In genomic region chr1:28518000-28518744, GRCh38 we compare ENCODE assay signal across 1 cellular context.
TF ChIP-seq lines count a peak whose summit lies in the region.

No MANE protein-coding gene starts in this region.

TF ChIP-seq in HepG2, 621 proteins besides CTCF, POLR2A, EP300 and RAD21 (continued from another document and continues in another):
- TF ChIP-seq GTF3A (CRISPR knock-in tag; conservative IDR thresholded peaks at IDR 0.05), result no peak
- no peak for TF ChIP-seq ZNF781 (CRISPR knock-in tag; IDR thresholded peaks at IDR 0.05; ENCODE audit: borderline replicate concordance, not compliant biosample characterization)
- TF ChIP-seq ZMYM2 (CRISPR knock-in tag; IDR thresholded peaks at IDR 0.05), result no peak
- no peak for TF ChIP-seq ZNF143 (CRISPR knock-in tag; IDR thresholded peaks at IDR 0.05)
- no peak; the same call in 1 of the 2 replicates for TF ChIP-seq ERF (CRISPR knock-in tag; IDR thresholded peaks at IDR 0.05)
- TF ChIP-seq DRAP1 (CRISPR knock-in tag; IDR thresholded peaks at IDR 0.05), result peak; percentile 49; the same call in 1 of the 2 replicates
- TF ChIP-seq MAF1 (CRISPR knock-in tag; IDR thresholded peaks at IDR 0.05; ENCODE audit: borderline replicate concordance), result no peak
- TF ChIP-seq RELA (CRISPR knock-in tag; IDR thresholded peaks at IDR 0.05), result no peak; the same call in none of the 2 replicates
- TF ChIP-seq ZNF577 (CRISPR knock-in tag; IDR thresholded peaks at IDR 0.05; ENCODE audit: borderline replicate concordance, low read depth), result no peak
- no peak for TF ChIP-seq CBX1 (IDR thresholded peaks at IDR 0.05; ENCODE audit: low read depth)
- no peak for TF ChIP-seq MBD4 (IDR thresholded peaks at IDR 0.05; ENCODE audit: borderline replicate concordance, low read length)
- peak; percentile 48; the same call in 1 of the 2 replicates for TF ChIP-seq MIXL1 (CRISPR knock-in tag; IDR thresholded peaks at IDR 0.05)
- no peak for TF ChIP-seq MTA1 (CRISPR knock-in tag; IDR thresholded peaks at IDR 0.05; ENCODE audit: borderline replicate concordance)
- TF ChIP-seq ATF2 (CRISPR knock-in tag; IDR thresholded peaks at IDR 0.05), result peak; percentile 58; the same call in 1 of the 2 replicates
- no peak for TF ChIP-seq ZHX1 (CRISPR knock-in tag; IDR thresholded peaks at IDR 0.05; ENCODE audit: low read depth)
- no peak for TF ChIP-seq GTF2F1 (IDR thresholded peaks at IDR 0.05; ENCODE audit: low read length)
- TF ChIP-seq FOXC1 (CRISPR knock-in tag; IDR thresholded peaks at IDR 0.05; ENCODE audit: borderline replicate concordance), result peak; percentile 62; the same call in 1 of the 2 replicates
- TF ChIP-seq TRIM22 (IDR thresholded peaks at IDR 0.05), result no peak
- no peak for TF ChIP-seq NFE2L2 (IDR thresholded peaks at IDR 0.05; ENCODE audit: low read length)
- no peak for TF ChIP-seq HCFC1 (IDR thresholded peaks at IDR 0.05; ENCODE audit: low read depth, low read length)
- TF ChIP-seq MYPOP (CRISPR knock-in tag; IDR thresholded peaks at IDR 0.05), result peak; percentile 29
- TF ChIP-seq TRAFD1 (CRISPR knock-in tag; IDR thresholded peaks at IDR 0.05; ENCODE audit: borderline replicate concordance), result no peak
- TF ChIP-seq ZC3H4 (CRISPR knock-in tag; IDR thresholded peaks at IDR 0.05; ENCODE audit: borderline replicate concordance), result no peak
- TF ChIP-seq FOXA1 (IDR thresholded peaks at IDR 0.05), result no peak
- TF ChIP-seq FOXA1 (CRISPR knock-in tag; IDR thresholded peaks at IDR 0.05), result peak; percentile 74
- peak; percentile 73 for TF ChIP-seq IKZF5 (CRISPR knock-in tag; IDR thresholded peaks at IDR 0.05)
- TF ChIP-seq ZNF558 (CRISPR knock-in tag; IDR thresholded peaks at IDR 0.05; ENCODE audit: borderline replicate concordance), result no peak; the same call in 1 of the 2 replicates
- 0 out of 2 replicates have a peak, but pooled peaks have one; percentile 5 for TF ChIP-seq ARNTL (CRISPR knock-in tag; IDR thresholded peaks at IDR 0.05)
- no peak for TF ChIP-seq SATB2 (CRISPR knock-in tag; IDR thresholded peaks at IDR 0.05)
- peak; percentile 60 for TF ChIP-seq KLF11 (CRISPR knock-in tag; IDR thresholded peaks at IDR 0.05)
- 0 out of 2 replicates have a peak, but pooled peaks have one; percentile 8 for TF ChIP-seq ZNF572 (CRISPR knock-in tag; IDR thresholded peaks at IDR 0.05)
- TF ChIP-seq ZNF251 (CRISPR knock-in tag; IDR thresholded peaks at IDR 0.05), result no peak
- TF ChIP-seq TEF (CRISPR knock-in tag; IDR thresholded peaks at IDR 0.05), result no peak
- no peak for TF ChIP-seq TCF7L2 (IDR thresholded peaks at IDR 0.05; ENCODE audit: low read depth, low read length)
- peak; percentile 81 for TF ChIP-seq ARNT2 (CRISPR knock-in tag; IDR thresholded peaks at IDR 0.05; ENCODE audit: low read depth)
- TF ChIP-seq AFF4 (CRISPR knock-in tag; IDR thresholded peaks at IDR 0.05), result no peak
- TF ChIP-seq ZFP36 (IDR thresholded peaks at IDR 0.05; ENCODE audit: borderline replicate concordance, low read depth, low read length, partially characterized antibody), result no peak
- peak; percentile 34; the same call in 1 of the 2 replicates for TF ChIP-seq HDAC2 (CRISPR knock-in tag; IDR thresholded peaks at IDR 0.05)
- TF ChIP-seq NR2F2 (IDR thresholded peaks at IDR 0.05; ENCODE audit: borderline replicate concordance, low read depth), result peak; percentile 13; the same call in 1 of the 2 replicates
- TF ChIP-seq NFIB (CRISPR knock-in tag; IDR thresholded peaks at IDR 0.05; ENCODE audit: borderline replicate concordance), result no peak
- TF ChIP-seq ZBTB39 (CRISPR knock-in tag; IDR thresholded peaks at IDR 0.05), result peak; percentile 58; the same call in 1 of the 2 replicates
